1 cellular context compared by ENCODE assay signal in genomic region chr19:10653732-10654609, GRCh38.
TF ChIP-seq lines count a peak whose summit lies in the region.

Gene ILF3 (plus strand): TSS chr19:10654346. CDS start chr19:10670606, 16,260 bp downstream.

TF ChIP-seq in A549, 52 proteins besides CTCF, POLR2A, EP300 and RAD21 (continued from another document):
- TF ChIP-seq, protein P1, sequence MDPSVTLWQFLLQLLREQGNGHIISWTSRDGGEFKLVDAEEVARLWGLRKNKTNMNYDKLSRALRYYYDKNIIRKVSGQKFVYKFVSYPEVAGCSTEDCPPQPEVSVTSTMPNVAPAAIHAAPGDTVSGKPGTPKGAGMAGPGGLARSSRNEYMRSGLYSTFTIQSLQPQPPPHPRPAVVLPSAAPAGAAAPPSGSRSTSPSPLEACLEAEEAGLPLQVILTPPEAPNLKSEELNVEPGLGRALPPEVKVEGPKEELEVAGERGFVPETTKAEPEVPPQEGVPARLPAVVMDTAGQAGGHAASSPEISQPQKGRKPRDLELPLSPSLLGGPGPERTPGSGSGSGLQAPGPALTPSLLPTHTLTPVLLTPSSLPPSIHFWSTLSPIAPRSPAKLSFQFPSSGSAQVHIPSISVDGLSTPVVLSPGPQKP (IDR thresholded peaks at IDR 0.05; ENCODE audit: low read depth, low read length): no peak
- TF ChIP-seq, protein P2, sequence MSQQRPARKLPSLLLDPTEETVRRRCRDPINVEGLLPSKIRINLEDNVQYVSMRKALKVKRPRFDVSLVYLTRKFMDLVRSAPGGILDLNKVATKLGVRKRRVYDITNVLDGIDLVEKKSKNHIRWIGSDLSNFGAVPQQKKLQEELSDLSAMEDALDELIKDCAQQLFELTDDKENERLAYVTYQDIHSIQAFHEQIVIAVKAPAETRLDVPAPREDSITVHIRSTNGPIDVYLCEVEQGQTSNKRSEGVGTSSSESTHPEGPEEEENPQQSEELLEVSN (IDR thresholded peaks at IDR 0.05; ENCODE audit: borderline replicate concordance, low read depth): peak; percentile 77
- TF ChIP-seq PHF8 (IDR thresholded peaks at IDR 0.05; ENCODE audit: borderline replicate concordance, low read depth) (peak; percentile 73; the same call in 1 of the 2 replicates), BHLHE40 (IDR thresholded peaks at IDR 0.05; ENCODE audit: low read depth, low read length) (peak; percentile 83)
- TF ChIP-seq, protein P3, sequence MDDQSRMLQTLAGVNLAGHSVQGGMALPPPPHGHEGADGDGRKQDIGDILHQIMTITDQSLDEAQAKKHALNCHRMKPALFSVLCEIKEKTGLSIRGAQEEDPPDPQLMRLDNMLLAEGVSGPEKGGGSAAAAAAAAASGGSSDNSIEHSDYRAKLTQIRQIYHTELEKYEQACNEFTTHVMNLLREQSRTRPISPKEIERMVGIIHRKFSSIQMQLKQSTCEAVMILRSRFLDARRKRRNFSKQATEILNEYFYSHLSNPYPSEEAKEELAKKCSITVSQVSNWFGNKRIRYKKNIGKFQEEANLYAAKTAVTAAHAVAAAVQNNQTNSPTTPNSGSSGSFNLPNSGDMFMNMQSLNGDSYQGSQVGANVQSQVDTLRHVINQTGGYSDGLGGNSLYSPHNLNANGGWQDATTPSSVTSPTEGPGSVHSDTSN (IDR thresholded peaks at IDR 0.05): no peak; the same call in 1 of the 2 replicates
TF ChIP-seq in A549: peak in this region for 11.
